ENCODE assay signal across 2 cellular contexts in the genomic region with DNA sequence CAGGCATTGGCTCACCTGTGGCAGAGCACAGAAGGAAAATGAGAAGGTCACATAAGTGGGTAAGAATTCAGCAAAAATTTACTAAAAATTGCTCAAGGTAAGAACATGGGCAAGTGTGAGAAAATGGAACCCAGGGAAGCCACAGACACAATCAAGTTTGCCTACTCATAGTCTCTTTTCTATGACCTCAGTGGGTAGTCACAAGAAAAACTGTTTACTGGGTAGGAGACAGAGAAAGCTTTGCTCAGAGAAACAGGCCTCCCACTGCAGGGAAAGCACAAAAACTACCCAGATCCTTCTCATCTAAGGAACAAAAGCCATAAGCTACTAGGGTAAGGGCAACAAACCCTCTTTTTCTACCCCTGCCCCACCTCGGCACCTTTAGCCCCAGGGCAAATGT.
TF ChIP-seq lines count a peak whose summit lies in the region.

No MANE protein-coding gene starts in this region.

TF ChIP-seq in GM12878, 131 proteins besides CTCF, POLR2A, EP300 and RAD21:
- TF ChIP-seq, protein P1, sequence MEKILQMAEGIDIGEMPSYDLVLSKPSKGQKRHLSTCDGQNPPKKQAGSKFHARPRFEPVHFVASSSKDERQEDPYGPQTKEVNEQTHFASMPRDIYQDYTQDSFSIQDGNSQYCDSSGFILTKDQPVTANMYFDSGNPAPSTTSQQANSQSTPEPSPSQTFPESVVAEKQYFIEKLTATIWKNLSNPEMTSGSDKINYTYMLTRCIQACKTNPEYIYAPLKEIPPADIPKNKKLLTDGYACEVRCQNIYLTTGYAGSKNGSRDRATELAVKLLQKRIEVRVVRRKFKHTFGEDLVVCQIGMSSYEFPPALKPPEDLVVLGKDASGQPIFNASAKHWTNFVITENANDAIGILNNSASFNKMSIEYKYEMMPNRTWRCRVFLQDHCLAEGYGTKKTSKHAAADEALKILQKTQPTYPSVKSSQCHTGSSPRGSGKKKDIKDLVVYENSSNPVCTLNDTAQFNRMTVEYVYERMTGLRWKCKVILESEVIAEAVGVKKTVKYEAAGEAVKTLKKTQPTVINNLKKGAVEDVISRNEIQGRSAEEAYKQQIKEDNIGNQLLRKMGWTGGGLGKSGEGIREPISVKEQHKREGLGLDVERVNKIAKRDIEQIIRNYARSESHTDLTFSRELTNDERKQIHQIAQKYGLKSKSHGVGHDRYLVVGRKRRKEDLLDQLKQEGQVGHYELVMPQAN (conservative IDR thresholded peaks at IDR 0.05): no peak
- TF ChIP-seq NBN (IDR thresholded peaks at IDR 0.05) (no peak), RAD51 (IDR thresholded peaks at IDR 0.05) (no peak), ETV6 (conservative IDR thresholded peaks at IDR 0.05 in 1 of 2, IDR thresholded peaks at IDR 0.05 in 1 of 2; ENCODE audit: borderline replicate concordance in 1 of 2, low read depth in 1 of 2) (no peak), TCF3 (IDR thresholded peaks at IDR 0.05; ENCODE audit: borderline replicate concordance, insufficient read depth, low read depth, low read length) (no peak)

TF ChIP-seq in SK-N-SH treated with all-trans-retinoic acid at 6 μM for 48 hours, 23 proteins besides CTCF, POLR2A, EP300 and RAD21:
- no peak for TF ChIP-seq CREB5 (CRISPR knock-in tag; IDR thresholded peaks at IDR 0.05; ENCODE audit: low read depth)
- no peak for TF ChIP-seq SNAI2 (CRISPR knock-in tag; IDR thresholded peaks at IDR 0.05)
- no peak for TF ChIP-seq TCF4 (CRISPR knock-in tag; IDR thresholded peaks at IDR 0.05; ENCODE audit: borderline replicate concordance)
- no peak for TF ChIP-seq ESRRG (CRISPR knock-in tag; IDR thresholded peaks at IDR 0.05)
- no peak for TF ChIP-seq BACH2 (CRISPR knock-in tag; IDR thresholded peaks at IDR 0.05; ENCODE audit: borderline replicate concordance)
- TF ChIP-seq ZNF70 (CRISPR knock-in tag; IDR thresholded peaks at IDR 0.05): no peak
- TF ChIP-seq ARNTL (CRISPR knock-in tag; IDR thresholded peaks at IDR 0.05; ENCODE audit: borderline replicate concordance, low read depth): no peak
- TF ChIP-seq OSR1 (CRISPR knock-in tag; IDR thresholded peaks at IDR 0.05): no peak
- TF ChIP-seq GLIS3 (CRISPR knock-in tag; IDR thresholded peaks at IDR 0.05): no peak
- no peak for TF ChIP-seq ISL1 (CRISPR knock-in tag; IDR thresholded peaks at IDR 0.05)
- no peak for TF ChIP-seq TSHZ2 (CRISPR knock-in tag; IDR thresholded peaks at IDR 0.05)
- TF ChIP-seq ZC3H10 (CRISPR knock-in tag; IDR thresholded peaks at IDR 0.05): no peak
- no peak for TF ChIP-seq ZFP30 (CRISPR knock-in tag; IDR thresholded peaks at IDR 0.05)
- TF ChIP-seq ZNF565 (CRISPR knock-in tag; conservative IDR thresholded peaks at IDR 0.05; ENCODE audit: low read depth): no peak
- TF ChIP-seq CSDC2 (CRISPR knock-in tag; IDR thresholded peaks at IDR 0.05): no peak
- no peak for TF ChIP-seq PATZ1 (CRISPR knock-in tag; IDR thresholded peaks at IDR 0.05; ENCODE audit: borderline replicate concordance)
- no peak for TF ChIP-seq ZNF8 (CRISPR knock-in tag; IDR thresholded peaks at IDR 0.05)
TF ChIP-seq in SK-N-SH treated with all-trans-retinoic acid at 6 μM for 48 hours: peak in this region for 0.
